Comparison of ENCODE assay signal across 11 cellular contexts in genomic region chr6:41373919-41374617, GRCh38. TPM values are rescaled to one million over a fixed set of nuclear protein-coding genes. Genes with fewer than 3 reads are reported as not detected.
DNase-seq lines count a peak whose midpoint lies in the region; ATAC-seq and TF ChIP-seq lines count a peak whose summit lies in the region.
"Had no signal": no experiment of that assay in that cellular context is flagged by ENCODE, and none has a peak within 500 bp of the region (broad histone marks: within the 10 kb centered on the region; RNA-seq: fewer than 3 reads in every experiment).

No MANE protein-coding gene starts in this region.

- no peak overlapping the region for H3K27ac Mint-ChIP-seq in endothelial cell (ENCODE audit: unreplicated experiment)

- TF ChIP-seq CTCF in endothelial cell (IDR thresholded peaks at IDR 0.05; ENCODE audit: unreplicated experiment), result no peak
- no peak for TF ChIP-seq CTCF in psoas muscle (IDR thresholded peaks at IDR 0.05)
- TF ChIP-seq CTCF in transverse colon (IDR thresholded peaks at IDR 0.05), result no peak

- H3K4me3 ChIP-seq in psoas muscle, result peak overlapping the region; percentile 25
- H3K4me3 ChIP-seq in transverse colon, result no peak overlapping the region
- H3K4me3 ChIP-seq: body of pancreas had no signal

- peaks cover 46% of the 10 kb centered on the region for H3K27me3 Mint-ChIP-seq in endothelial cell (ENCODE audit: unreplicated experiment)

- peak overlapping the region; percentile 25 for H3K4me3 Mint-ChIP-seq in endothelial cell (ENCODE audit: unreplicated experiment)

- DNase-seq in NCI-H82 (lab: John Stamatoyannopoulos, UW), result peak; percentile 76
- DNase-seq in NCI-H82 treated with DMSO at 0.1 percent for 48 hours (lab: John Stamatoyannopoulos, UW; ENCODE audit: unreplicated experiment), result no peak
- peak; percentile 84 for DNase-seq in NCI-H748 (lab: John Stamatoyannopoulos, UW; ENCODE audit: unreplicated experiment)
- DNase-seq in endothelial cell (ENCODE audit: low spot score), result peak; percentile 21
- no peak for DNase-seq in psoas muscle
- DNase-seq in midbrain (lab: John Stamatoyannopoulos, UW), result no peak
- no peak for DNase-seq in transverse colon
- DNase-seq: body of pancreas, gastrocnemius medialis, occipital lobe had no signal

- WGBS in psoas muscle, 3 donors, result 1 to 2% (median 2%) methylated on average over 65 of the region's 65 CpGs
- 13% methylated on average over 65 of the region's 65 CpGs; no CpG with 5 or more reads in 1 of the 2 donors for WGBS in transverse colon (ENCODE audit: low coverage in 1 of 2), 2 donors

- H3K36me3 Mint-ChIP-seq in endothelial cell (ENCODE audit: low read depth, unreplicated experiment), result no peaks in the 10 kb centered on the region

- peaks cover 45% of the 10 kb centered on the region for H3K4me1 Mint-ChIP-seq in endothelial cell (ENCODE audit: unreplicated experiment)

- H3K27me3 ChIP-seq in psoas muscle (ENCODE audit: insufficient read depth in 3 of 3, low read length in 2 of 3) (peaks cover 0 to 94% (median 48%) of the 10 kb centered on the region in 3 donors), transverse colon (peaks cover 94% of the 10 kb centered on the region)

- no peaks in the 10 kb centered on the region for H3K9me3 ChIP-seq in psoas muscle
- no peaks in the 10 kb centered on the region for H3K9me3 ChIP-seq in transverse colon
- H3K9me3 ChIP-seq: body of pancreas, gastrocnemius medialis had no signal

- ATAC-seq in psoas muscle (peak in 1 of 4 donors; percentile 11), GM21367 (IDR thresholded peaks at IDR 0.05; ENCODE audit: unreplicated experiment) (no peak)
- ATAC-seq: body of pancreas, gastrocnemius medialis had no signal

- in situ Hi-C loops in transverse colon (cut with MboI; ENCODE audit: low pct_ligation_motif_present in 1 of 4, low pct_unique_long_range_greater_than_20kb in 1 of 4, low sequenced_read_pairs in 3 of 4), result loop anchor here in 2 of 4 donors (10.0 to 25.0 kb wide), 2 partner anchors 221 to 313 kb away; no protein-coding TSS in a partner anchor

- TF ChIP-seq POLR2A in transverse colon (IDR thresholded peaks at IDR 0.05), result no peak

- H3K9me3 Mint-ChIP-seq in endothelial cell (ENCODE audit: unreplicated experiment), result no peaks in the 10 kb centered on the region

- no peaks in the 10 kb centered on the region for H3K36me3 ChIP-seq in psoas muscle (ENCODE audit: insufficient read depth in 1 of 2, low read depth in 1 of 2)
- no peaks in the 10 kb centered on the region for H3K36me3 ChIP-seq in transverse colon
- H3K36me3 ChIP-seq: gastrocnemius medialis had no signal

- H3K4me1 ChIP-seq in psoas muscle (peaks cover 16% of the 10 kb centered on the region), transverse colon (peaks cover 10 to 38% (median 22%) of the 10 kb centered on the region in 4 donors)

- intact Hi-C loops in psoas muscle (cut with DNase I) (no loop called here), transverse colon (cut with DNase I; ENCODE audit: low total_unique reads) (loop anchor here (5.0 kb wide), 1 partner anchor 218 kb away; no protein-coding TSS in a partner anchor)

- TF ChIP-seq EP300 in transverse colon (IDR thresholded peaks at IDR 0.05; ENCODE audit: low read depth), result no peak

- H3K27ac ChIP-seq in psoas muscle (no peak overlapping the region), transverse colon (no peak overlapping the region)
- H3K27ac ChIP-seq: body of pancreas, gastrocnemius medialis had no signal

RNA-seq across cellular contexts. Expression of gene NCR2, which starts 38.7 kb away (rescaled TPM):
- total RNA-seq in endothelial cell (ENCODE audit: unreplicated experiment), result not detected
- total RNA-seq in psoas muscle, result not detected
- polyA plus RNA-seq in psoas muscle, result not detected
- total RNA-seq in transverse colon, result not detected
- total RNA-seq: body of pancreas, gastrocnemius medialis, occipital lobe had no signal

Comparison
In these comparisons a context has a peak if more than half of its experiments do, and no peak if none do; other contexts are left out.
1. DNase-seq: peak in NCI-H82 (single experiment), NCI-H748 (single experiment) and endothelial cell (single experiment); none in NCI-H82 treated with DMSO at 0.1 percent for 48 hours (single experiment), psoas muscle (0 of 2), midbrain (single experiment) and transverse colon (single experiment).